In the genomic region with DNA sequence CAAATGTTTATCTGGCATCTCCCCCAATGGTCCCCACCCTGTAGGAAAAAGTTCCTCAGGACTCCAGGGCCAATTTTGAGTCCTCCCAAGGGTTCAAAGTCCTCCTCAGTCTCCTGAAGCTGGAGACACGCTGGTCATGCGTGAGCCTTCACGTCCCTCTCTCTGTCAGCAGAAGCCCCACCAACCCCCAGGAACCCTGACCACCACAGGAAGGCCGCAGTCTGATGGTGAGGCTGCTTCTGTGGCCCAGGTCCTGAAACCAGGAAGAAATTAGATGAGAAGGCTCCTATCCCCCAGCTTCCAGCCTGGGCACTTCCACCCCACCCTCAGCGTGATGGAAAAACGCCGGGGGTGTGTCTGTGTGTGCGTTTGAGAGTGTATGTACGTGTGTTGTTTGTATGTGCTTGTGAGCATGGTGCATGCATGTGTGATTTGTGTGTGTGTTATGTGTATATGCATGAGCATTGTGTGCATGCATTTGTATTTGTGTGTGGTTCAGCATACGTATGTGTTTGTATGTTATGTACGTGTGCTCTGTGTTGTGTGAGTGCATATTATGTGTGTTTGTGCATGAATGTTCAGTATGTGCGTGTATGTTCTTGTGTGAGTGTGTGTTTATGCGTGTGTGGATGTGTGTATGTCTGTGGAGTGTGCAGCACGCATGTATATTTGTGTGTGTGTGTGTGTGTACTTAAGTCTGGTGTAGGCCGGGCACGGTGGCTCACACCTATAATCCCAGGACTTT, we compare ENCODE assay signal across 15 cellular contexts.
A peak's percentile ranks its signal among the peaks of the same experiment; 100 is the strongest.
DNase-seq lines count a peak whose midpoint lies in the region; ATAC-seq and TF ChIP-seq lines count a peak whose summit lies in the region.
"Had no signal": no experiment of that assay in that cellular context is flagged by ENCODE, and none has a peak within 500 bp of the region (broad histone marks: within the 10 kb centered on the region; RNA-seq: fewer than 3 reads in every experiment).

No MANE protein-coding gene starts in this region.

- peaks cover 3% of the 10 kb centered on the region for H3K4me1 ChIP-seq in right cardiac atrium (ENCODE audit: control insufficient read depth, insufficient read depth, low read length)
- H3K4me1 ChIP-seq in naive thymus-derived CD4-positive, alpha-beta T cell (ENCODE audit: control insufficient read depth in 2 of 2, insufficient read depth in 2 of 2, low read length in 2 of 2): no peaks in the 10 kb centered on the region

- H3K4me3 ChIP-seq in right cardiac atrium (ENCODE audit: low read length): no peak overlapping the region
- no peak overlapping the region for H3K4me3 ChIP-seq in naive thymus-derived CD4-positive, alpha-beta T cell (ENCODE audit: low read length)
- H3K4me3 ChIP-seq: Peyer's patch had no signal

- DNase-seq in right cardiac atrium (peak in 2 of 3 donors; percentile 25 to 30), left cardiac atrium (no peak), chondrocyte (ENCODE audit: low spot score) (no peak), GM13976 (ENCODE audit: low spot score) (no peak), epidermal melanocyte (ENCODE audit: insufficient read length, low spot score) (no peak)
- no peak for DNase-seq in naive thymus-derived CD4-positive, alpha-beta T cell
- DNase-seq: activated effector memory CD4-positive, alpha-beta T cell treated with Interleukin-2 at 50 U/mL for 16 hours; GDM1; NCI-H2029 treated with DMSO at 0.1 percent for 48 hours; NCI-H524 treated with DMSO at 0.1 percent for 48 hours; Peyer's patch had no signal

- H3K36me3 ChIP-seq in naive thymus-derived CD4-positive, alpha-beta T cell (ENCODE audit: control insufficient read depth in 2 of 3, insufficient read depth in 3 of 3, low read length in 3 of 3): no peaks in the 10 kb centered on the region
- H3K36me3 ChIP-seq: Peyer's patch had no signal

- H3K27me3 Mint-ChIP-seq in chondrocyte (ENCODE audit: low read depth): no peaks in the 10 kb centered on the region
- peaks cover 0 to 5% (median 0%) of the 10 kb centered on the region in 5 donors for H3K27me3 Mint-ChIP-seq in naive thymus-derived CD4-positive, alpha-beta T cell

- 95% methylated on average over 16 of the region's 16 CpGs for WGBS in right cardiac atrium

- H3K4me1 Mint-ChIP-seq in chondrocyte (ENCODE audit: low read depth): peaks cover 33% of the 10 kb centered on the region
- H3K4me1 Mint-ChIP-seq in naive thymus-derived CD4-positive, alpha-beta T cell: peaks cover 5 to 15% (median 9%) of the 10 kb centered on the region in 7 donors

- TF ChIP-seq CTCF in chondrocyte (IDR thresholded peaks at IDR 0.05) (no peak), GM13976 (IDR thresholded peaks at IDR 0.05; ENCODE audit: borderline replicate concordance, control extremely low read depth, extremely low read depth, insufficient read depth, missing control alignments) (no peak)

- no peak for ATAC-seq in right cardiac atrium
- no peak for ATAC-seq in left cardiac atrium
- ATAC-seq in naive thymus-derived CD4-positive, alpha-beta T cell: no peak
- no peak for ATAC-seq in HG03159 (IDR thresholded peaks at IDR 0.05; ENCODE audit: unreplicated experiment)
- ATAC-seq in GM21576 (IDR thresholded peaks at IDR 0.05; ENCODE audit: unreplicated experiment): no peak

- in situ Hi-C loops in GM13976 (cut with MboI; ENCODE audit: low sequenced_read_pairs, unreplicated experiment): no loop called here

- H3K27me3 ChIP-seq in right cardiac atrium (ENCODE audit: control insufficient read depth, insufficient read depth): no peaks in the 10 kb centered on the region
- no peaks in the 10 kb centered on the region for H3K27me3 ChIP-seq in naive thymus-derived CD4-positive, alpha-beta T cell (ENCODE audit: control insufficient read depth in 2 of 2, insufficient read depth in 2 of 2, low read length in 2 of 2)
- H3K27me3 ChIP-seq: Peyer's patch had no signal

- no peaks in the 10 kb centered on the region for H3K9me3 Mint-ChIP-seq in chondrocyte (ENCODE audit: low read depth)
- H3K9me3 Mint-ChIP-seq in naive thymus-derived CD4-positive, alpha-beta T cell: peaks cover 0 to 18% (median 4%) of the 10 kb centered on the region in 11 donors

- H3K27ac ChIP-seq in right cardiac atrium (ENCODE audit: low read length): no peak overlapping the region
- H3K27ac ChIP-seq in naive thymus-derived CD4-positive, alpha-beta T cell (ENCODE audit: low read depth, low read length): no peak overlapping the region
- H3K27ac ChIP-seq: parathyroid adenoma had no signal

- intact Hi-C loops in right cardiac atrium (cut with DNase I): no loop called here
- intact Hi-C loops in left cardiac atrium (cut with DNase I): no loop called here
- intact Hi-C loops in naive thymus-derived CD4-positive, alpha-beta T cell (cut with micrococcal nuclease): no loop called here

- no peaks in the 10 kb centered on the region for H3K9me3 ChIP-seq in right cardiac atrium (ENCODE audit: control insufficient read depth, low read length)
- H3K9me3 ChIP-seq in naive thymus-derived CD4-positive, alpha-beta T cell (ENCODE audit: control insufficient read depth in 2 of 3, low read length in 3 of 3): no peaks in the 10 kb centered on the region
- H3K9me3 ChIP-seq: Peyer's patch had no signal

- no peak overlapping the region for H3K4me3 Mint-ChIP-seq in chondrocyte (ENCODE audit: unreplicated experiment)
- no peak overlapping the region for H3K4me3 Mint-ChIP-seq in naive thymus-derived CD4-positive, alpha-beta T cell
- H3K4me3 Mint-ChIP-seq: WTC11 had no signal

- CTCF ChIA-PET in naive thymus-derived CD4-positive, alpha-beta T cell (lab: Charles Lee): no interaction called here

- H3K27ac Mint-ChIP-seq in chondrocyte (ENCODE audit: unreplicated experiment): peak overlapping the region; percentile 99
- H3K27ac Mint-ChIP-seq in naive thymus-derived CD4-positive, alpha-beta T cell: peak overlapping the region in 5 of 9 donors; percentile 0 to 84 (median 11)

- POLR2A ChIA-PET in naive thymus-derived CD4-positive, alpha-beta T cell (lab: Charles Lee): no interaction called here

- H3K36me3 Mint-ChIP-seq in chondrocyte (ENCODE audit: low read depth): no peaks in the 10 kb centered on the region
- peaks cover 0 to 13% (median 0%) of the 10 kb centered on the region in 5 donors for H3K36me3 Mint-ChIP-seq in naive thymus-derived CD4-positive, alpha-beta T cell

Comparison
In these comparisons a context has a peak if more than half of its experiments do, and no peak if none do; other contexts are left out.
1. DNase-seq: peak in right cardiac atrium (2 of 3); none in left cardiac atrium (single experiment), chondrocyte (single experiment), naive thymus-derived CD4-positive, alpha-beta T cell (0 of 9), GM13976 (single experiment) and epidermal melanocyte (single experiment).